14 cellular contexts compared by ENCODE assay signal in the genomic region with DNA sequence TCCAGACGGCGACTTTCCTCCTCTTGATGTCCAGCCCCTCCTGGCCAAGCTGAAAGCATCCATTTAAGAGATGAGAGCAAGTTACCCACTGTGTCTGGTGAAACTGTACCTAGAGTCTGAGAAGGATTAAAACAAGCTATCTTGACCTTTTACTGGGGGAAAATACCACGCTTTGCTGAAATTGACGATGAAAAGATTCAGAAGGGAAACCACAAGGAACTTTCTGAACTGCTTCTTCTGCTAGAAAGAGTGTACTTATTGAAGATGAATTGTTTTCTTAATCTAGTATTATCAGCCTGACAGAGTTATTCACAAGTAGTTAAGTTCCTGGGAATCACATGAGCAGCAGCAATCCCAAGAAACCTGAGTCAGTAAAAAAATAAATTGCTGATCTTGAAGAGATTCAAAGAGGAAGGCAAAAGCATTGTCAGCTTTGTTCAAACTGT. TPM values are rescaled to one million over a fixed set of nuclear protein-coding genes. Genes with fewer than 3 reads are reported as not detected.
A peak's percentile ranks its signal among the peaks of the same experiment; 100 is the strongest.
DNase-seq lines count a peak whose midpoint lies in the region; ATAC-seq and TF ChIP-seq lines count a peak whose summit lies in the region.
"Had no signal": no experiment of that assay in that cellular context is flagged by ENCODE, and none has a peak within 500 bp of the region (broad histone marks: within the 10 kb centered on the region; RNA-seq: fewer than 3 reads in every experiment).

No MANE protein-coding gene starts in this region.

- no peak overlapping the region for H3K4me3 Mint-ChIP-seq in activated naive CD4-positive, alpha-beta T cell treated with anti-CD3 and anti-CD28 coated beads, Interleukin-2, amount 10 ng/mL, durations not matched to agents 7 days and 5 days
- H3K4me3 Mint-ChIP-seq in activated T-cell treated with anti-CD3 and anti-CD28 coated beads, Interleukin-2, amount 50 U/mL, for 4 hours: no peak overlapping the region

- H3K9me3 ChIP-seq in mucosa of rectum (ENCODE audit: control insufficient read depth in 2 of 2, low read length in 2 of 2): no peaks in the 10 kb centered on the region

- no peaks in the 10 kb centered on the region for H3K36me3 ChIP-seq in mucosa of rectum (ENCODE audit: control insufficient read depth in 2 of 2, insufficient read depth in 2 of 2, low read length in 2 of 2)

- H3K4me1 ChIP-seq in mucosa of rectum (ENCODE audit: control insufficient read depth in 2 of 2, insufficient read depth in 2 of 2, low read length in 2 of 2): peaks cover 0 to 2% of the 10 kb centered on the region in 2 donors

- no peak overlapping the region for H3K27ac Mint-ChIP-seq in activated naive CD4-positive, alpha-beta T cell treated with anti-CD3 and anti-CD28 coated beads, Interleukin-2, amount 10 ng/mL, durations not matched to agents 7 days and 5 days

- H3K27ac ChIP-seq in mucosa of rectum (ENCODE audit: low read depth in 2 of 2, low read length in 2 of 2): peak overlapping the region; percentile 29 to 55

- no peak overlapping the region for H3K4me3 ChIP-seq in mucosa of rectum (ENCODE audit: low read length in 2 of 2)

- DNase-seq in GM10266 (ENCODE audit: extremely low spot score) (peak; percentile 43), MV-4-11 (lab: John Stamatoyannopoulos, UW) (peak; percentile 53), RKO (ENCODE audit: low spot score) (no peak), SIG-M5 treated with dmso at 0.1 percent for 504 hours (lab: John Stamatoyannopoulos, UW; ENCODE audit: unreplicated experiment) (no peak)
- DNase-seq in activated naive CD4-positive, alpha-beta T cell treated with anti-CD3 and anti-CD28 coated beads, Interleukin-2, amount 10 ng/mL, durations not matched to agents 7 days and 5 days: no peak
- no peak for DNase-seq in activated T-cell treated with anti-CD3 and anti-CD28 coated beads, Interleukin-2, amount 50 U/mL, for 4 hours
- DNase-seq: activated T-cell treated with anti-CD3 and anti-CD28 coated beads, Interleukin-2, amount 50 U/mL, for 48 hours; caudate nucleus; COR-L47; NCI-H146 had no signal

- H3K27me3 ChIP-seq in mucosa of rectum (ENCODE audit: control insufficient read depth in 2 of 2, insufficient read depth in 2 of 2, low read length in 2 of 2): no peaks in the 10 kb centered on the region

- H3K36me3 Mint-ChIP-seq in activated naive CD4-positive, alpha-beta T cell treated with anti-CD3 and anti-CD28 coated beads, Interleukin-2, amount 10 ng/mL, durations not matched to agents 7 days and 5 days: no peaks in the 10 kb centered on the region
- H3K36me3 Mint-ChIP-seq in activated T-cell treated with anti-CD3 and anti-CD28 coated beads, Interleukin-2, amount 50 U/mL, for 4 hours (ENCODE audit: insufficient read depth): no peaks in the 10 kb centered on the region

- peak; percentile 59 for ATAC-seq in GM19463 (IDR thresholded peaks at IDR 0.05; ENCODE audit: unreplicated experiment)
- ATAC-seq in activated T-cell treated with anti-CD3 and anti-CD28 coated beads, Interleukin-2, amount 50 U/mL, for 4 hours: no peak
- ATAC-seq: HCT116, Panc1 had no signal

- no peaks in the 10 kb centered on the region for H3K4me1 Mint-ChIP-seq in activated naive CD4-positive, alpha-beta T cell treated with anti-CD3 and anti-CD28 coated beads, Interleukin-2, amount 10 ng/mL, durations not matched to agents 7 days and 5 days
- H3K4me1 Mint-ChIP-seq in activated T-cell treated with anti-CD3 and anti-CD28 coated beads, Interleukin-2, amount 50 U/mL, for 4 hours (ENCODE audit: low read depth): peaks cover 3% of the 10 kb centered on the region

- peaks cover 5% of the 10 kb centered on the region for H3K27me3 Mint-ChIP-seq in activated naive CD4-positive, alpha-beta T cell treated with anti-CD3 and anti-CD28 coated beads, Interleukin-2, amount 10 ng/mL, durations not matched to agents 7 days and 5 days
- peaks cover 8% of the 10 kb centered on the region for H3K27me3 Mint-ChIP-seq in activated T-cell treated with anti-CD3 and anti-CD28 coated beads, Interleukin-2, amount 50 U/mL, for 4 hours (ENCODE audit: low read depth)

- CTCF ChIA-PET in activated naive CD4-positive, alpha-beta T cell treated with anti-CD3 and anti-CD28 coated beads, Interleukin-2, amount 10 ng/mL, durations not matched to agents 7 days and 5 days (lab: Charles Lee): interaction anchor here (0.7 kb wide), 1 partner anchor 373 kb away, joined by 3 read pairs; no protein-coding TSS in a partner anchor

- H3K9ac ChIP-seq in mucosa of rectum (ENCODE audit: low read depth in 1 of 2, low read length in 2 of 2): no peak overlapping the region

- no peak for TF ChIP-seq CTCF in GM10266 (IDR thresholded peaks at IDR 0.05; ENCODE audit: control insufficient read depth, insufficient read depth, low read depth, missing control alignments)

- H3K9me3 Mint-ChIP-seq in activated naive CD4-positive, alpha-beta T cell treated with anti-CD3 and anti-CD28 coated beads, Interleukin-2, amount 10 ng/mL, durations not matched to agents 7 days and 5 days: peaks cover 1% of the 10 kb centered on the region
- H3K9me3 Mint-ChIP-seq in activated T-cell treated with anti-CD3 and anti-CD28 coated beads, Interleukin-2, amount 50 U/mL, for 4 hours: no peaks in the 10 kb centered on the region

RNA-seq across cellular contexts. Expression of a gene that starts 13.1 kb away (rescaled TPM):
- not detected for total RNA-seq in activated T-cell treated with anti-CD3 and anti-CD28 coated beads, Interleukin-2, amount 50 U/mL, for 4 hours

RNA-seq across cellular contexts. Expression of a gene that starts 47.0 kb away (rescaled TPM):
- not detected for total RNA-seq in activated T-cell treated with anti-CD3 and anti-CD28 coated beads, Interleukin-2, amount 50 U/mL, for 4 hours

Comparison
In these comparisons a context has a peak if more than half of its experiments do, and no peak if none do; other contexts are left out.
1. DNase-seq: peak in GM10266 (single experiment) and MV-4-11 (single experiment); none in RKO (single experiment), activated naive CD4-positive, alpha-beta T cell treated with anti-CD3 and anti-CD28 coated beads, Interleukin-2, amount 10 ng/mL, durations not matched to agents 7 days and 5 days (single experiment), activated T-cell treated with anti-CD3 and anti-CD28 coated beads, Interleukin-2, amount 50 U/mL, for 4 hours (single experiment) and SIG-M5 treated with dmso at 0.1 percent for 504 hours (single experiment).